25 cellular contexts compared by ENCODE assay signal in the genomic region with DNA sequence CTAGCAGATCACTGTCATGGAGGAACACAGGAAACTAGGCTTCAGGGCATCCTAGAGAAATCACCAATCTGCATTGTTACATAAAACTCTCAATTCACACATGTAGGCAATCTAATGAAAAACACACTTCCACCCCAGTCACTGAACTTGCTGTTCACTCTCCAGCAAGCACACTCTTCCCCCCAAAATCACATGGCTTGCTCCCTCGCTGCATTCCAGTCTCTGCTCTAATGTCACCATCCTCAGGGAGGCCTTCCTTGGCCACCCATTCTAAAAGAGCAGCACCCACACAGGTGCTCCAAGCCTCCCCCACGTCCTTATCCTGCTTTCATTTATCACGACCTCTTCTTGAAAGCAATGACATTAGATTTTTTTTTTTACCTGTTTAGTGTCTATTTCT.
"Had no signal": no experiment of that assay in that cellular context is flagged by ENCODE, and none has a peak within 500 bp of the region (broad histone marks: within the 10 kb centered on the region; RNA-seq: fewer than 3 reads in every experiment).

No MANE protein-coding gene starts in this region.

- H3K4me3 ChIP-seq: adrenal gland, K562, SK-N-MC had no signal

- H3K4me3 Mint-ChIP-seq: activated CD8-positive, alpha-beta memory T cell treated with anti-CD3 and anti-CD28 coated beads, Interleukin-2, amount 10 ng/mL, durations not matched to agents 7 days and 5 days; activated naive CD8-positive, alpha-beta T cell; T-cell had no signal

- H3K27ac Mint-ChIP-seq: activated CD8-positive, alpha-beta memory T cell treated with anti-CD3 and anti-CD28 coated beads, Interleukin-2, amount 10 ng/mL, durations not matched to agents 7 days and 5 days; activated naive CD8-positive, alpha-beta T cell; T-cell had no signal

- ATAC-seq: activated CD8-positive, alpha-beta memory T cell treated with anti-CD3 and anti-CD28 coated beads, Interleukin-2, amount 10 ng/mL, durations not matched to agents 7 days and 5 days; K562; Panc1; Right ventricle myocardium inferior; T-cell had no signal

- H3K4me1 ChIP-seq: adrenal gland had no signal

- H3K27me3 Mint-ChIP-seq: activated CD8-positive, alpha-beta memory T cell treated with anti-CD3 and anti-CD28 coated beads, Interleukin-2, amount 10 ng/mL, durations not matched to agents 7 days and 5 days; activated naive CD8-positive, alpha-beta T cell; T-cell had no signal

- H3K9me3 ChIP-seq: adrenal gland had no signal

- H3K9me3 Mint-ChIP-seq: T-cell had no signal

- H3K27me3 ChIP-seq: adrenal gland had no signal

- DNase-seq: activated CD4-positive, alpha-beta T cell treated with anti-CD3 and anti-CD28 coated beads, Interleukin-2, amount 50 U/mL, for 48 hours; activated CD4-positive, CD25-positive, alpha-beta regulatory T cell; activated CD8-positive, alpha-beta memory T cell treated with anti-CD3 and anti-CD28 coated beads, Interleukin-2, amount 10 ng/mL, durations not matched to agents 7 days and 5 days; activated effector memory CD4-positive, alpha-beta T cell treated with Interleukin-2 at 50 U/mL for 16 hours; activated naive CD4-positive, alpha-beta T cell; adrenal gland; anterior cingulate cortex; Karpas-422; MM.1S; NCI-H1105; NCI-H1436; NCI-H1694 treated with DMSO at 0.1 percent for 48 hours; NCI-H2029 treated with DMSO at 0.1 percent for 48 hours; NCI-H345; NCI-H510A treated with DMSO at 0.1 percent for 48 hours; NCI-H69; NK-92 treated with Interleukin-12 subunit alpha and Interleukin-12 subunit beta, amount 100 ng/mL, for 24 hours; OCI-M1; RPMI8226; T-cell had no signal
